ENCODE assay signal across 8 cellular contexts in genomic region chr18:9103488-9103887, GRCh38. TPM values are rescaled to one million over a fixed set of nuclear protein-coding genes. Genes with fewer than 3 reads are reported as not detected.
DNase-seq lines count a peak whose midpoint lies in the region; ATAC-seq, FAIRE-seq and TF ChIP-seq lines count a peak whose summit lies in the region.

No MANE protein-coding gene starts in this region.

- peak overlapping the region; percentile 96 for H3K27ac Mint-ChIP-seq in Caco-2 (ENCODE audit: unreplicated experiment)

- H3K27me3 Mint-ChIP-seq in Caco-2 (ENCODE audit: insufficient read depth, unreplicated experiment) = no peaks in the 10 kb centered on the region

- peak overlapping the region; percentile 85 for H3K4me3 Mint-ChIP-seq in Caco-2 (ENCODE audit: unreplicated experiment)

- FAIRE-seq in HepG2 (lab: Jason Lieb, UNC) = no peak

- no peak for TF ChIP-seq EP300 in HepG2 (IDR thresholded peaks at IDR 0.05; ENCODE audit: low read depth in 2 of 2, low read length in 2 of 2)
- TF ChIP-seq EP300 in HepG2 (CRISPR knock-in tag; IDR thresholded peaks at IDR 0.05; ENCODE audit: borderline replicate concordance) = no peak
- TF ChIP-seq EP300 in tibial nerve (IDR thresholded peaks at IDR 0.05) = no peak

- H3K9ac ChIP-seq in KMS-11 (peak overlapping the region; percentile 82), HepG2 (ENCODE audit: insufficient read depth, low read depth, low read length) (peak overlapping the region; percentile 96)

- H3K4me1 ChIP-seq in Caco-2 (peaks cover 29% of the 10 kb centered on the region), KMS-11 (ENCODE audit: low read depth, poor library complexity, severe bottlenecking) (peaks cover 42% of the 10 kb centered on the region), HepG2 (ENCODE audit: insufficient read depth, low read length) (peaks cover 57% of the 10 kb centered on the region), tibial nerve (peaks cover 3 to 54% (median 37%) of the 10 kb centered on the region in 4 donors)

- H3K27me3 ChIP-seq in Caco-2 (replicated peaks; ENCODE audit: control insufficient read depth, insufficient read depth, low read length) (no peaks in the 10 kb centered on the region), KMS-11 (ENCODE audit: insufficient read depth, low read depth) (no peaks in the 10 kb centered on the region), HepG2 (ENCODE audit: control insufficient read depth in 1 of 2, insufficient read depth in 2 of 2, low read length in 2 of 2) (no peaks in the 10 kb centered on the region; a peak in 1 of 5 replicates), tibial nerve (no peaks in the 10 kb centered on the region)

- POLR2A ChIA-PET in Caco-2 (lab: Charles Lee) (interaction anchor here (3.2 kb wide), 1 partner anchor 33 kb away, joined by 19 read pairs; the partner anchor contains the start of gene ANKRD12), HepG2 (lab: Yijun Ruan, JAX) (interaction anchor here (0.9 to 5.7 kb wide), 11 partner anchors 8 to 231 kb away, joined by 3 to 71 read pairs (median 7); partner anchors contain the start of genes ANKRD12 and TWSG1)

- CTCF ChIA-PET in Caco-2 (lab: Charles Lee) = interaction anchor here (1.4 to 1.7 kb wide), 2 partner anchors 9 to 33 kb away, joined by 5 to 6 read pairs; partner anchors contain the start of gene ANKRD12
- CTCF ChIA-PET in HepG2 (lab: Yijun Ruan, JAX; ENCODE audit: low intra/inter-chr PET ratio, low total read pairs) = interaction anchor here (2.2 kb wide), 1 partner anchor 30 kb away, joined by 5 read pairs; no protein-coding TSS in a partner anchor

- TF ChIP-seq POLR2A in HepG2 (IDR thresholded peaks at IDR 0.05; ENCODE audit: insufficient read depth in 1 of 2, low read depth in 2 of 2, low read length in 2 of 2) (no peak; a peak in 1 of 4 replicates), tibial nerve (IDR thresholded peaks at IDR 0.05) (no peak)

- no peaks in the 10 kb centered on the region for H3K9me3 Mint-ChIP-seq in Caco-2 (ENCODE audit: unreplicated experiment)

- peak overlapping the region; percentile 99 for H3K4me2 ChIP-seq in KMS-11
- H3K4me2 ChIP-seq in HepG2 (ENCODE audit: low read depth, low read length) = peak overlapping the region; percentile 72

- DNase-seq in Caco-2 (no peak), astrocyte of the hippocampus (ENCODE audit: low read depth, low spot score) (peak; percentile 34), HepG2 (ENCODE audit: low spot score) (no peak), tibial nerve (ENCODE audit: low spot score in 2 of 2) (no peak), NCI-H526 treated with DMSO at 0.1 percent for 48 hours (lab: John Stamatoyannopoulos, UW) (no peak), amniotic stem cell (lab: John Stamatoyannopoulos, UW) (no peak)

- H3K4me1 Mint-ChIP-seq in Caco-2 (ENCODE audit: low read depth, unreplicated experiment) = peaks cover 18% of the 10 kb centered on the region

- TF ChIP-seq RAD21 in HepG2 (CRISPR knock-in tag; IDR thresholded peaks at IDR 0.05) = no peak

- peak overlapping the region; percentile 48 for H3K4me3 ChIP-seq in Caco-2 (ENCODE audit: low read depth, low read length)
- no peak overlapping the region for H3K4me3 ChIP-seq in KMS-11 (IDR thresholded peaks at IDR 0.05; ENCODE audit: insufficient read depth, low read depth, low read length)
- peak overlapping the region; percentile 57 to 78 (median 71) for H3K4me3 ChIP-seq in HepG2 (replicated peaks in 1 of 3; ENCODE audit: insufficient read depth in 1 of 3, low read depth in 2 of 3, low read length in 3 of 3)
- peak overlapping the region; percentile 57 to 87 (median 74) for H3K4me3 ChIP-seq in tibial nerve

- intact Hi-C loops in Caco-2 (cut with micrococcal nuclease; ENCODE audit: unreplicated experiment) = loop anchor here (1.0 to 2.0 kb wide), 2 partner anchors 31 to 372 kb away; partner anchors contain the start of gene RALBP1
- intact Hi-C loops in HepG2 (cut with micrococcal nuclease; ENCODE audit: unreplicated experiment) = loop anchor here (5.0 kb wide), 1 partner anchor 34 kb away; the partner anchor contains the start of gene ANKRD12

- H3K36me3 ChIP-seq in Caco-2 (ENCODE audit: control insufficient read depth, insufficient read depth, low read length) (no peaks in the 10 kb centered on the region), KMS-11 (ENCODE audit: insufficient read depth) (no peaks in the 10 kb centered on the region), HepG2 (replicated peaks in 1 of 2; ENCODE audit: control insufficient read depth in 1 of 2, insufficient read depth in 2 of 2, low read length in 2 of 2) (no peaks in the 10 kb centered on the region; a peak in 1 of 5 replicates), tibial nerve (no peaks in the 10 kb centered on the region)

- peaks cover 31% of the 10 kb centered on the region for H3K36me3 Mint-ChIP-seq in Caco-2 (ENCODE audit: insufficient read depth, unreplicated experiment)

- TF ChIP-seq CTCF in Caco-2 (IDR thresholded peaks at IDR 0.05; ENCODE audit: insufficient read depth in 1 of 2, low read depth in 1 of 2, low read length in 1 of 2, severe bottlenecking in 1 of 2, unreplicated experiment in 1 of 2) (no peak), KMS-11 (conservative IDR thresholded peaks at IDR 0.05; ENCODE audit: low read depth, low read length) (0 out of 2 replicates have a peak, but pooled peaks have one; percentile 10), HepG2 (CRISPR knock-in tag; IDR thresholded peaks at IDR 0.05) (no peak), tibial nerve (IDR thresholded peaks at IDR 0.05) (no peak)

- in situ Hi-C loops in HepG2 (cut with HindIII; ENCODE audit: extremely low pct_ligation_motif_present, low pct_unique_long_range_greater_than_20kb) = no loop called here

- H4K20me1 ChIP-seq in KMS-11 (ENCODE audit: insufficient read depth) (peaks cover 14% of the 10 kb centered on the region), HepG2 (ENCODE audit: insufficient read depth, low read length) (peaks cover 40% of the 10 kb centered on the region)

- peak overlapping the region; percentile 90 for H3K27ac ChIP-seq in KMS-11
- peak overlapping the region; percentile 92 for H3K27ac ChIP-seq in HepG2 (ENCODE audit: extremely low read length, insufficient read depth, low read length)
- peak overlapping the region; percentile 79 to 94 (median 92) for H3K27ac ChIP-seq in tibial nerve

- WGBS in HepG2 (ENCODE audit: low lambda C conversion rate) = 2% methylated on average over 3 of the region's 3 CpGs
- WGBS in tibial nerve, 2 donors = 0 to 2% methylated on average over 3 of the region's 3 CpGs

- no peak overlapping the region for H2AFZ ChIP-seq in KMS-11 (ENCODE audit: low read depth)
- no peak overlapping the region for H2AFZ ChIP-seq in HepG2 (ENCODE audit: low read length)

- BruUV-seq in Caco-2 (replicated peaks; lab: Mats Ljungman, UMichigan) = TSS peak; percentile 40
- TSS peak; percentile 49 for BruUV-seq in HepG2 (replicated peaks; lab: Mats Ljungman, UMichigan)

- H3K9me3 ChIP-seq in Caco-2 (no peaks in the 10 kb centered on the region), HepG2 (ENCODE audit: low read length) (no peaks in the 10 kb centered on the region), tibial nerve (no peaks in the 10 kb centered on the region)

- H3K79me2 ChIP-seq in KMS-11 (ENCODE audit: insufficient read depth, low read depth) (peaks cover 70% of the 10 kb centered on the region), HepG2 (ENCODE audit: insufficient read depth, low read length) (peaks cover 59% of the 10 kb centered on the region)

- ATAC-seq in HepG2 (no peak), HG03521 (IDR thresholded peaks at IDR 0.05; ENCODE audit: unreplicated experiment) (no peak)

RNA-seq across cellular contexts. Expression of gene NDUFV2, which starts 1.0 kb away (rescaled TPM):
- total RNA-seq in Caco-2 (2022) (211 and 220 TPM in 2 replicates), HepG2 (2016; rRNA removed; fragmentation: Illumina TruSeq; extraction: Trizol) (299 and 369 TPM in 2 replicates), tibial nerve (10 to 100 TPM; 62.4 to 91.3 (median 74.6) TPM)
- 264 and 285 TPM in 2 replicates for total RNA-seq in HepG2 (2016; cell fraction: cytosol; rRNA removed; fragmentation: Illumina TruSeq; extraction: Trizol; ENCODE audit: low read depth)
- total RNA-seq in HepG2 (2016; cell fraction: insoluble cytoplasmic fraction; rRNA removed; fragmentation: Illumina TruSeq; extraction: Trizol) = 309 and 377 TPM in 2 replicates
- total RNA-seq in HepG2 (2016; cell fraction: membrane; rRNA removed; fragmentation: Illumina TruSeq; extraction: Trizol) = 307 and 313 TPM in 2 replicates
- total RNA-seq in HepG2 (2016; cell fraction: nucleus; rRNA removed; fragmentation: Illumina TruSeq; extraction: Trizol) = 175 and 186 TPM in 2 replicates
- 179 and 216 TPM in 2 replicates for polyA plus RNA-seq in HepG2 (2011; rRNA removed)
- polyA plus RNA-seq in HepG2 (2011; cell fraction: cytosol; rRNA removed) = 94.3 and 126 TPM in 2 replicates
- polyA plus RNA-seq in HepG2 (2011; cell fraction: nucleus; rRNA removed) = 54.4 and 62.6 TPM in 2 replicates
- polyA plus RNA-seq in HepG2 (2012) = 148 and 182 TPM in 2 replicates
- 325 and 381 TPM in 2 replicates for polyA plus RNA-seq in HepG2 (2016; cell fraction: cytosol; fragmentation: Illumina TruSeq; extraction: Trizol; ENCODE audit: low read depth)
- polyA plus RNA-seq in HepG2 (2016; cell fraction: insoluble cytoplasmic fraction; fragmentation: Illumina TruSeq; extraction: Trizol; ENCODE audit: low read depth) = 331 and 354 TPM in 2 replicates
- 233 and 259 TPM in 2 replicates for polyA plus RNA-seq in HepG2 (2016; cell fraction: membrane; fragmentation: Illumina TruSeq; extraction: Trizol; ENCODE audit: low read depth)
- 182 and 183 TPM in 2 replicates for polyA plus RNA-seq in HepG2 (2016; cell fraction: nucleus; fragmentation: Illumina TruSeq; extraction: Trizol; ENCODE audit: insufficient read depth, low read depth)
- polyA minus RNA-seq in HepG2 (2011; rRNA and poly(A)+ RNA removed; ENCODE audit: low replicate concordance) = 35.8 and 38.7 TPM in 2 replicates
- polyA minus RNA-seq in HepG2 (2011; cell fraction: cytosol; rRNA and poly(A)+ RNA removed) = 26.0 and 35.7 TPM in 2 replicates
- 279 and 305 TPM in 2 replicates for polyA minus RNA-seq in HepG2 (2011; cell fraction: nucleus; rRNA and poly(A)+ RNA removed)

RNA-seq across cellular contexts. Expression of gene ANKRD12, which starts 33.1 kb away (rescaled TPM):
- 33.2 and 36.5 TPM in 2 replicates for total RNA-seq in Caco-2 (2022)
- 16.8 and 23.2 TPM in 2 replicates for total RNA-seq in HepG2 (2016; rRNA removed; fragmentation: Illumina TruSeq; extraction: Trizol)
- 185 and 208 TPM in 2 replicates for total RNA-seq in HepG2 (2016; cell fraction: cytosol; rRNA removed; fragmentation: Illumina TruSeq; extraction: Trizol; ENCODE audit: low read depth)
- total RNA-seq in HepG2 (2016; cell fraction: insoluble cytoplasmic fraction; rRNA removed; fragmentation: Illumina TruSeq; extraction: Trizol) = 13.8 and 24.0 TPM in 2 replicates
- 82.6 and 97.9 TPM in 2 replicates for total RNA-seq in HepG2 (2016; cell fraction: membrane; rRNA removed; fragmentation: Illumina TruSeq; extraction: Trizol)
- total RNA-seq in HepG2 (2016; cell fraction: nucleus; rRNA removed; fragmentation: Illumina TruSeq; extraction: Trizol) = 25.9 and 32.4 TPM in 2 replicates
- 5.0 and 6.0 TPM in 2 replicates for polyA plus RNA-seq in HepG2 (2011; rRNA removed)
- polyA plus RNA-seq in HepG2 (2011; cell fraction: cytosol; rRNA removed) = 1.1 and 3.2 TPM in 2 replicates
- 11.1 and 12.2 TPM in 2 replicates for polyA plus RNA-seq in HepG2 (2011; cell fraction: nucleus; rRNA removed)
- 12.0 and 13.7 TPM in 2 replicates for polyA plus RNA-seq in HepG2 (2012)
- polyA plus RNA-seq in HepG2 (2016; cell fraction: cytosol; fragmentation: Illumina TruSeq; extraction: Trizol; ENCODE audit: low read depth) = 0.16 and 0.49 TPM in 2 replicates
- polyA plus RNA-seq in HepG2 (2016; cell fraction: insoluble cytoplasmic fraction; fragmentation: Illumina TruSeq; extraction: Trizol; ENCODE audit: low read depth) = 6.2 and 6.3 TPM in 2 replicates
- 0.37 and 0.38 TPM in 2 replicates for polyA plus RNA-seq in HepG2 (2016; cell fraction: membrane; fragmentation: Illumina TruSeq; extraction: Trizol; ENCODE audit: low read depth)
- 22.3 and 24.5 TPM in 2 replicates for polyA plus RNA-seq in HepG2 (2016; cell fraction: nucleus; fragmentation: Illumina TruSeq; extraction: Trizol; ENCODE audit: insufficient read depth, low read depth)
- 17.9 and 18.3 TPM in 2 replicates for polyA minus RNA-seq in HepG2 (2011; rRNA and poly(A)+ RNA removed; ENCODE audit: low replicate concordance)
- 40.9 and 44.7 TPM in 2 replicates for polyA minus RNA-seq in HepG2 (2011; cell fraction: cytosol; rRNA and poly(A)+ RNA removed)
- 80.1 and 85.7 TPM in 2 replicates for polyA minus RNA-seq in HepG2 (2011; cell fraction: nucleus; rRNA and poly(A)+ RNA removed)
- 10 to 100 TPM; 43.5 to 59.7 (median 52.7) TPM for total RNA-seq in tibial nerve
